28 cellular contexts compared by ENCODE assay signal in the genomic region with DNA sequence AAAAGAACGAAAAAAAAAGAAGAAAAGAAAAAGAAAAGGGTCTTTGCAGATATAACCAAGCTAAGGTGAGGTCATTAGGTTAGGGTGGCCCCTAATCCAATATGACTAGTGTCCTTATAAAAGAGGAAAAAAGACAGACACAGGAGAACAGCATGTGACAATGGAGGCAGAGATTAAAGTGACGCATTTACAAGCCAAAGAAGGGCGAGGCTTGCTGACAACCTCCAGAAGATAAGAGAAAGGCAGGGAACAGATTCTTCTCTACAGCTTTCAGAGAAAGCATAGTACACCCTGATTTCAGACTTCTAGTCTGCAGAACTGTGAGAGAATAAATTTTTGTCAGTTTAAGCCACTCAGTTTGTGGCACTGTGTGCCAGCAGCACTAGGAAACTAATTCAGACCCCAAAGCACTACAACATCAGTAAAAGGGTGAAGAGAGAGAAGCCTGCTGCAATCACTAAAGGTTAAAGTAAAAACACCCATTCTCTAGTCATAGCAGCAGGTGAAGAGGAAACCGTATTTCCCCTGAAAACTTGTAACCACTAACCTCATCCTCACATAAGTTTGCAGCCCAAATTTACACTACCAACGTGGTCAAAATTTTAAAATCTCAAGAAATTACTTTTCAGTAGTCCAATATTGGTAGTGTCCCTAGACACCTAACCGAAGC. TPM values are rescaled to one million over a fixed set of nuclear protein-coding genes. Genes with fewer than 3 reads are reported as not detected.
DNase-seq lines count a peak whose midpoint lies in the region; ATAC-seq and TF ChIP-seq lines count a peak whose summit lies in the region.
"Had no signal": no experiment of that assay in that cellular context is flagged by ENCODE, and none has a peak within 500 bp of the region (broad histone marks: within the 10 kb centered on the region; RNA-seq: fewer than 3 reads in every experiment).

No MANE protein-coding gene starts in this region.

- H3K27me3 ChIP-seq in neural progenitor cell: peaks cover 30% of the 10 kb centered on the region
- H3K27me3 ChIP-seq: breast epithelium, right lobe of liver, tibial nerve had no signal

- H3K27ac Mint-ChIP-seq in activated naive CD8-positive, alpha-beta T cell: no peak overlapping the region
- H3K27ac Mint-ChIP-seq in activated naive CD8-positive, alpha-beta T cell treated with anti-CD3 and anti-CD28 coated beads, Interleukin-2, amount 50 U/mL, for 24 hours: no peak overlapping the region
- H3K27ac Mint-ChIP-seq in activated CD8-positive, alpha-beta T cell treated with anti-CD3 and anti-CD28 coated beads, Interleukin-2, amount 10 ng/mL, durations not matched to agents 7 days and 5 days: peak overlapping the region; percentile 77
- no peak overlapping the region for H3K27ac Mint-ChIP-seq in neural progenitor cell
- H3K27ac Mint-ChIP-seq: mesothelial cell of epicardium; natural killer cell treated with Interleukin-12 subunit alpha and Interleukin-12 subunit beta and Interleukin-15 and Interleukin-18, amount 100 ng/mL, for 72 hours; stimulated activated naive CD8-positive, alpha-beta T cell treated with anti-CD3 and anti-CD28 coated beads, Interleukin-15, Interleukin-2, amounts not matched to agents 100 ng/mL and 50 ng/mL, for 24 hours had no signal

- peak overlapping the region; percentile 20 for H2AFZ ChIP-seq in neural progenitor cell (replicated peaks)
- H2AFZ ChIP-seq: parathyroid adenoma had no signal

- no peaks in the 10 kb centered on the region for H4K20me1 ChIP-seq in neural progenitor cell (ENCODE audit: low read depth)

- no peak overlapping the region for H3K9ac ChIP-seq in neural progenitor cell
- H3K9ac ChIP-seq: parathyroid adenoma had no signal

- CTCF ChIA-PET in activated CD8-positive, alpha-beta T cell treated with anti-CD3 and anti-CD28 coated beads, Interleukin-2, amount 10 ng/mL, durations not matched to agents 7 days and 5 days (lab: Charles Lee): interaction anchor here (1.2 to 1.8 kb wide), 2 partner anchors 9 to 22 kb away, joined by 3 read pairs; no protein-coding TSS in a partner anchor

- POLR2A ChIA-PET in activated CD8-positive, alpha-beta T cell treated with anti-CD3 and anti-CD28 coated beads, Interleukin-2, amount 10 ng/mL, durations not matched to agents 7 days and 5 days (lab: Charles Lee): no interaction called here

- peaks cover 7% of the 10 kb centered on the region for H3F3A ChIP-seq in neural progenitor cell (ENCODE audit: low read depth)

- H3K27me3 Mint-ChIP-seq in activated naive CD8-positive, alpha-beta T cell: no peaks in the 10 kb centered on the region
- no peaks in the 10 kb centered on the region for H3K27me3 Mint-ChIP-seq in activated naive CD8-positive, alpha-beta T cell treated with anti-CD3 and anti-CD28 coated beads, Interleukin-2, amount 50 U/mL, for 24 hours
- peaks cover 13% of the 10 kb centered on the region for H3K27me3 Mint-ChIP-seq in activated CD8-positive, alpha-beta T cell treated with anti-CD3 and anti-CD28 coated beads, Interleukin-2, amount 10 ng/mL, durations not matched to agents 7 days and 5 days (ENCODE audit: low read depth)
- no peaks in the 10 kb centered on the region for H3K27me3 Mint-ChIP-seq in neural progenitor cell (ENCODE audit: insufficient read depth, low read depth)

- H3K36me3 ChIP-seq in neural progenitor cell: no peaks in the 10 kb centered on the region
- H3K36me3 ChIP-seq: breast epithelium, right lobe of liver, tibial nerve had no signal

- no peaks in the 10 kb centered on the region for H3K9me3 ChIP-seq in neural progenitor cell (ENCODE audit: low read depth)
- H3K9me3 ChIP-seq: breast epithelium, right lobe of liver, tibial nerve had no signal

- peak overlapping the region; percentile 25 for H3K4me3 Mint-ChIP-seq in activated naive CD8-positive, alpha-beta T cell
- H3K4me3 Mint-ChIP-seq in activated naive CD8-positive, alpha-beta T cell treated with anti-CD3 and anti-CD28 coated beads, Interleukin-2, amount 50 U/mL, for 24 hours: no peak overlapping the region
- H3K4me3 Mint-ChIP-seq in activated CD8-positive, alpha-beta T cell treated with anti-CD3 and anti-CD28 coated beads, Interleukin-2, amount 10 ng/mL, durations not matched to agents 7 days and 5 days: no peak overlapping the region
- H3K4me3 Mint-ChIP-seq in neural progenitor cell: no peak overlapping the region
- H3K4me3 Mint-ChIP-seq: mesothelial cell of epicardium; natural killer cell treated with Interleukin-12 subunit alpha and Interleukin-12 subunit beta and Interleukin-15 and Interleukin-18, amount 100 ng/mL, for 72 hours; stimulated activated naive CD8-positive, alpha-beta T cell treated with anti-CD3 and anti-CD28 coated beads, Interleukin-15, Interleukin-2, amounts not matched to agents 100 ng/mL and 50 ng/mL, for 24 hours had no signal

- no peak overlapping the region for H3K27ac ChIP-seq in neural progenitor cell
- H3K27ac ChIP-seq: breast epithelium, C4-2B, coronary artery, parathyroid adenoma, right lobe of liver, tibial nerve had no signal

- peaks cover 11% of the 10 kb centered on the region for H3K4me1 ChIP-seq in neural progenitor cell
- H3K4me1 ChIP-seq: breast epithelium, parathyroid adenoma, right lobe of liver, tibial nerve had no signal

- H3K4me2 ChIP-seq in neural progenitor cell: peak overlapping the region; percentile 12

- ATAC-seq in activated naive CD8-positive, alpha-beta T cell treated with anti-CD3 and anti-CD28 coated beads, Interleukin-2, amount 50 U/mL, for 24 hours: no peak
- peak; percentile 79 for ATAC-seq in activated CD8-positive, alpha-beta T cell treated with anti-CD3 and anti-CD28 coated beads, Interleukin-2, amount 10 ng/mL, durations not matched to agents 7 days and 5 days
- ATAC-seq in HG02571 (IDR thresholded peaks at IDR 0.05; ENCODE audit: unreplicated experiment): no peak
- ATAC-seq: esophagus mucosa; HCT116; natural killer cell treated with Interleukin-12 subunit alpha and Interleukin-12 subunit beta and Interleukin-15 and Interleukin-18, amount 100 ng/mL, for 72 hours; right lobe of liver had no signal

- TF ChIP-seq CTCF in neural progenitor cell (IDR thresholded peaks at IDR 0.05): no peak

- no peaks in the 10 kb centered on the region for H3K36me3 Mint-ChIP-seq in activated naive CD8-positive, alpha-beta T cell
- no peaks in the 10 kb centered on the region for H3K36me3 Mint-ChIP-seq in activated naive CD8-positive, alpha-beta T cell treated with anti-CD3 and anti-CD28 coated beads, Interleukin-2, amount 50 U/mL, for 24 hours (ENCODE audit: low read depth)
- H3K36me3 Mint-ChIP-seq in activated CD8-positive, alpha-beta T cell treated with anti-CD3 and anti-CD28 coated beads, Interleukin-2, amount 10 ng/mL, durations not matched to agents 7 days and 5 days (ENCODE audit: low read depth): no peaks in the 10 kb centered on the region
- H3K36me3 Mint-ChIP-seq in neural progenitor cell: no peaks in the 10 kb centered on the region
- H3K36me3 Mint-ChIP-seq: mesothelial cell of epicardium; natural killer cell treated with Interleukin-12 subunit alpha and Interleukin-12 subunit beta and Interleukin-15 and Interleukin-18, amount 100 ng/mL, for 72 hours had no signal

- no peaks in the 10 kb centered on the region for H3K79me2 ChIP-seq in neural progenitor cell (ENCODE audit: low read depth)

- H3K9me3 Mint-ChIP-seq in activated naive CD8-positive, alpha-beta T cell (ENCODE audit: low read depth): no peaks in the 10 kb centered on the region
- no peaks in the 10 kb centered on the region for H3K9me3 Mint-ChIP-seq in activated naive CD8-positive, alpha-beta T cell treated with anti-CD3 and anti-CD28 coated beads, Interleukin-2, amount 50 U/mL, for 24 hours
- H3K9me3 Mint-ChIP-seq in activated CD8-positive, alpha-beta T cell treated with anti-CD3 and anti-CD28 coated beads, Interleukin-2, amount 10 ng/mL, durations not matched to agents 7 days and 5 days (ENCODE audit: insufficient read depth): no peaks in the 10 kb centered on the region
- no peaks in the 10 kb centered on the region for H3K9me3 Mint-ChIP-seq in neural progenitor cell
- H3K9me3 Mint-ChIP-seq: mesothelial cell of epicardium; natural killer cell treated with Interleukin-12 subunit alpha and Interleukin-12 subunit beta and Interleukin-15 and Interleukin-18, amount 100 ng/mL, for 72 hours; stimulated activated naive CD8-positive, alpha-beta T cell treated with anti-CD3 and anti-CD28 coated beads, Interleukin-15, Interleukin-2, amounts not matched to agents 100 ng/mL and 50 ng/mL, for 24 hours had no signal

- no peak overlapping the region for H3K4me3 ChIP-seq in Jurkat, Clone E6-1 (ENCODE audit: low read length)
- no peak overlapping the region for H3K4me3 ChIP-seq in neural progenitor cell
- H3K4me3 ChIP-seq: breast epithelium, coronary artery, right lobe of liver, tibial nerve had no signal

- no peak for DNase-seq in activated naive CD8-positive, alpha-beta T cell treated with anti-CD3 and anti-CD28 coated beads, Interleukin-2, amount 50 U/mL, for 24 hours
- peak; percentile 10 for DNase-seq in Jurkat, Clone E6-1 (ENCODE audit: low read depth, low spot score)
- DNase-seq in activated CD8-positive, alpha-beta T cell treated with anti-CD3 and anti-CD28 coated beads, Interleukin-2, amount 10 ng/mL, durations not matched to agents 7 days and 5 days: no peak
- peak; percentile 21 for DNase-seq in neural progenitor cell (ENCODE audit: low spot score)
- no peak for DNase-seq in DMS153 (lab: John Stamatoyannopoulos, UW)
- DNase-seq in GDM1 (lab: John Stamatoyannopoulos, UW): no peak
- DNase-seq: amygdala; foreskin melanocyte; IMR-90; NCI-H1417; NCI-H2081 treated with DMSO at 0.1 percent for 48 hours; NCI-H82; right lobe of liver; stimulated activated CD4-positive, alpha-beta T cell treated with anti-CD3 and anti-CD28 coated beads, Interleukin-4, amount 100 ng/mL, for 4 hours; T1000 had no signal

- peaks cover 13% of the 10 kb centered on the region for H3K4me1 Mint-ChIP-seq in activated naive CD8-positive, alpha-beta T cell (ENCODE audit: low read depth)
- peaks cover 4% of the 10 kb centered on the region for H3K4me1 Mint-ChIP-seq in activated naive CD8-positive, alpha-beta T cell treated with anti-CD3 and anti-CD28 coated beads, Interleukin-2, amount 50 U/mL, for 24 hours
- H3K4me1 Mint-ChIP-seq in activated CD8-positive, alpha-beta T cell treated with anti-CD3 and anti-CD28 coated beads, Interleukin-2, amount 10 ng/mL, durations not matched to agents 7 days and 5 days (ENCODE audit: low read depth): peaks cover 22% of the 10 kb centered on the region
- H3K4me1 Mint-ChIP-seq in neural progenitor cell: peaks cover 22% of the 10 kb centered on the region

RNA-seq across cellular contexts. Expression of a gene that starts 17.6 kb away (rescaled TPM):
- 6.6 TPM for polyA plus RNA-seq in Jurkat, Clone E6-1 (2012; ENCODE audit: insufficient read depth, insufficient read length)
- total RNA-seq in activated CD8-positive, alpha-beta T cell treated with anti-CD3 and anti-CD28 coated beads, Interleukin-2, amount 10 ng/mL, durations not matched to agents 7 days and 5 days: under 1 TPM in 1 of 2 experiments, not detected in 1; 0.21 TPM
- 0.88 and 0.93 TPM in 2 replicates for total RNA-seq in neural progenitor cell (ENCODE audit: low replicate concordance)
- total RNA-seq: MCF 10A; natural killer cell treated with Interleukin-12 subunit alpha and Interleukin-12 subunit beta and Interleukin-15 and Interleukin-18, amount 100 ng/mL, for 72 hours had no signal

Comparison
In these comparisons a context has a peak if more than half of its experiments do, and no peak if none do; other contexts are left out.
1. DNase-seq: peak in Jurkat, Clone E6-1 (single experiment) and neural progenitor cell (single experiment); none in activated naive CD8-positive, alpha-beta T cell treated with anti-CD3 and anti-CD28 coated beads, Interleukin-2, amount 50 U/mL, for 24 hours (single experiment), activated CD8-positive, alpha-beta T cell treated with anti-CD3 and anti-CD28 coated beads, Interleukin-2, amount 10 ng/mL, durations not matched to agents 7 days and 5 days (single experiment), DMS153 (single experiment) and GDM1 (single experiment).